Comparison of ENCODE assay signal across 1 cellular context in genomic region chrX:139966159-139966558, GRCh38.
TF ChIP-seq lines count a peak whose summit lies in the region.

No MANE protein-coding gene starts in this region.

TF ChIP-seq in SK-N-SH, 30 proteins besides CTCF, POLR2A, EP300 and RAD21:
- peak; percentile 44; the same call in 1 of the 2 replicates for TF ChIP-seq YY1 (IDR thresholded peaks at IDR 0.05; ENCODE audit: low read depth)
